In the genomic region with DNA sequence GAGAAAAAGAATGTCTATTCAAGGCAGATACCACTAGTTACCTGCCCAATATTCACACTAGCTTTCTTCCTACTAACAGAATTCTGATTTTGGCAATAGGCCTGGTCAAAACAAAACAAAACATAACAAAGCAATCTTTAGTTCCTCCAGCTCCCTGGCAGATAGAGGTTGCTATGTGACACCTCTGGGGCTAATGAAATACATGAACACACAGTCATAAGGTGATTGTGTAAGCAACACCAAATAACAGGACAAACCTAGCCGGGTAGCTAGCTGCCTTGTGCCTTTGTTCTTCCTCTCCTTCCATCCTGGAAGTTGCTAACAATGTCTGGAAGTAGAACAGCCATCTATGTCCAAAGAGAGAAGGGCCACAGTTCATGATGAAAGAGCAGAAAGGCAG, we compare ENCODE assay signal across 15 cellular contexts. TPM values are rescaled to one million over a fixed set of nuclear protein-coding genes. Genes with fewer than 3 reads are reported as not detected.
DNase-seq lines count a peak whose midpoint lies in the region; ATAC-seq and TF ChIP-seq lines count a peak whose summit lies in the region.
"Had no signal": no experiment of that assay in that cellular context is flagged by ENCODE, and none has a peak within 500 bp of the region (broad histone marks: within the 10 kb centered on the region; RNA-seq: fewer than 3 reads in every experiment).

No MANE protein-coding gene starts in this region.

- H3K4me3 ChIP-seq in upper lobe of right lung (no peak overlapping the region), suprapubic skin (no peak overlapping the region)
- H3K4me3 ChIP-seq: prostate gland had no signal

- 55% methylated on average over 1 of the region's 1 CpG for WGBS in suprapubic skin

- CTCF ChIA-PET in activated naive CD4-positive, alpha-beta T cell treated with anti-CD3 and anti-CD28 coated beads, Interleukin-2, amount 10 ng/mL, durations not matched to agents 7 days and 5 days (lab: Charles Lee) = no interaction called here

- intact Hi-C loops in Right ventricle myocardium inferior (cut with DNase I) = no loop called here
- intact Hi-C loops in cardiac septum (cut with DNase I) = no loop called here
- intact Hi-C loops in upper lobe of right lung (cut with DNase I) = no loop called here

- H3K36me3 Mint-ChIP-seq in endothelial cell (ENCODE audit: low read depth, unreplicated experiment) = no peaks in the 10 kb centered on the region
- no peaks in the 10 kb centered on the region for H3K36me3 Mint-ChIP-seq in activated naive CD4-positive, alpha-beta T cell treated with anti-CD3 and anti-CD28 coated beads, Interleukin-2, amount 10 ng/mL, durations not matched to agents 7 days and 5 days
- H3K36me3 Mint-ChIP-seq: brain had no signal

- H3K9me3 ChIP-seq in upper lobe of right lung = no peaks in the 10 kb centered on the region
- H3K9me3 ChIP-seq in suprapubic skin = no peaks in the 10 kb centered on the region
- H3K9me3 ChIP-seq: prostate gland had no signal

- H3K4me3 Mint-ChIP-seq in endothelial cell (ENCODE audit: unreplicated experiment) = no peak overlapping the region
- H3K4me3 Mint-ChIP-seq in activated naive CD4-positive, alpha-beta T cell treated with anti-CD3 and anti-CD28 coated beads, Interleukin-2, amount 10 ng/mL, durations not matched to agents 7 days and 5 days = no peak overlapping the region
- H3K4me3 Mint-ChIP-seq: endodermal cell had no signal

- H3K4me1 Mint-ChIP-seq in endothelial cell (ENCODE audit: unreplicated experiment) = peaks cover 17% of the 10 kb centered on the region
- peaks cover 9% of the 10 kb centered on the region for H3K4me1 Mint-ChIP-seq in activated naive CD4-positive, alpha-beta T cell treated with anti-CD3 and anti-CD28 coated beads, Interleukin-2, amount 10 ng/mL, durations not matched to agents 7 days and 5 days
- H3K4me1 Mint-ChIP-seq: brain had no signal

- H3K27ac ChIP-seq in upper lobe of right lung (no peak overlapping the region), suprapubic skin (no peak overlapping the region), substantia nigra (ENCODE audit: low read depth, low read length, poor library complexity, severe bottlenecking) (no peak overlapping the region)
- H3K27ac ChIP-seq: prostate gland had no signal

- H3K4me1 ChIP-seq in upper lobe of right lung = peaks cover 17% of the 10 kb centered on the region
- peaks cover 16% of the 10 kb centered on the region for H3K4me1 ChIP-seq in suprapubic skin
- H3K4me1 ChIP-seq: prostate gland had no signal

- peak; percentile 78 for ATAC-seq in Right ventricle myocardium inferior
- peak; percentile 24 for ATAC-seq in upper lobe of right lung

- H3K27ac Mint-ChIP-seq in endothelial cell (ENCODE audit: unreplicated experiment) = peak overlapping the region; percentile 96
- no peak overlapping the region for H3K27ac Mint-ChIP-seq in activated naive CD4-positive, alpha-beta T cell treated with anti-CD3 and anti-CD28 coated beads, Interleukin-2, amount 10 ng/mL, durations not matched to agents 7 days and 5 days
- H3K27ac Mint-ChIP-seq: brain, endodermal cell had no signal

- TF ChIP-seq EP300 in suprapubic skin (IDR thresholded peaks at IDR 0.05) = no peak

- TF ChIP-seq CTCF in endothelial cell (IDR thresholded peaks at IDR 0.05; ENCODE audit: unreplicated experiment) (no peak), upper lobe of right lung (IDR thresholded peaks at IDR 0.05) (no peak), suprapubic skin (IDR thresholded peaks at IDR 0.05) (no peak)

- DNase-seq in Right ventricle myocardium inferior (ENCODE audit: missing footprints) = no peak
- no peak for DNase-seq in cardiac septum (ENCODE audit: low spot score)
- peak; percentile 32 for DNase-seq in NCI-H2029 (lab: John Stamatoyannopoulos, UW)
- DNase-seq in endothelial cell (ENCODE audit: low spot score) = peak; percentile 10
- no peak for DNase-seq in upper lobe of right lung
- no peak for DNase-seq in activated naive CD4-positive, alpha-beta T cell treated with anti-CD3 and anti-CD28 coated beads, Interleukin-2, amount 10 ng/mL, durations not matched to agents 7 days and 5 days
- no peak for DNase-seq in suprapubic skin (ENCODE audit: low spot score in 2 of 2)
- DNase-seq in substantia nigra (lab: John Stamatoyannopoulos, UW) = no peak
- DNase-seq: endodermal cell, glutamatergic neuron, Karpas-422, left cardiac atrium, NCI-H187 had no signal

- TF ChIP-seq POLR2A in suprapubic skin (IDR thresholded peaks at IDR 0.05) = no peak

- H3K27me3 Mint-ChIP-seq in endothelial cell (ENCODE audit: unreplicated experiment) = no peaks in the 10 kb centered on the region
- peaks cover 6% of the 10 kb centered on the region for H3K27me3 Mint-ChIP-seq in activated naive CD4-positive, alpha-beta T cell treated with anti-CD3 and anti-CD28 coated beads, Interleukin-2, amount 10 ng/mL, durations not matched to agents 7 days and 5 days
- H3K27me3 Mint-ChIP-seq: brain had no signal

- H3K36me3 ChIP-seq in upper lobe of right lung (no peaks in the 10 kb centered on the region), suprapubic skin (no peaks in the 10 kb centered on the region)
- H3K36me3 ChIP-seq: prostate gland had no signal

- H3K9me3 Mint-ChIP-seq in endothelial cell (ENCODE audit: unreplicated experiment) = no peaks in the 10 kb centered on the region
- no peaks in the 10 kb centered on the region for H3K9me3 Mint-ChIP-seq in activated naive CD4-positive, alpha-beta T cell treated with anti-CD3 and anti-CD28 coated beads, Interleukin-2, amount 10 ng/mL, durations not matched to agents 7 days and 5 days
- H3K9me3 Mint-ChIP-seq: brain had no signal

- H3K27me3 ChIP-seq in upper lobe of right lung (no peaks in the 10 kb centered on the region), suprapubic skin (no peaks in the 10 kb centered on the region)

RNA-seq across cellular contexts. Expression of gene HMGN3, which starts 6.0 kb away (rescaled TPM):
- 153 TPM for total RNA-seq in Right ventricle myocardium inferior
- total RNA-seq in cardiac septum = 98.1 TPM
- 98.2 TPM for total RNA-seq in endothelial cell (ENCODE audit: unreplicated experiment)
- 69.8 TPM for total RNA-seq in upper lobe of right lung
- 10 to 100 TPM; 31.0 to 37.8 (median 35.9) TPM for total RNA-seq in suprapubic skin

Comparison
In these comparisons a context has a peak if more than half of its experiments do, and no peak if none do; other contexts are left out.
1. DNase-seq: peak in NCI-H2029 (single experiment) and endothelial cell (single experiment); none in Right ventricle myocardium inferior (single experiment), cardiac septum (single experiment), upper lobe of right lung (single experiment), activated naive CD4-positive, alpha-beta T cell treated with anti-CD3 and anti-CD28 coated beads, Interleukin-2, amount 10 ng/mL, durations not matched to agents 7 days and 5 days (single experiment), suprapubic skin (0 of 2) and substantia nigra (0 of 49).